ENCODE assay signal across 14 cellular contexts in the genomic region with DNA sequence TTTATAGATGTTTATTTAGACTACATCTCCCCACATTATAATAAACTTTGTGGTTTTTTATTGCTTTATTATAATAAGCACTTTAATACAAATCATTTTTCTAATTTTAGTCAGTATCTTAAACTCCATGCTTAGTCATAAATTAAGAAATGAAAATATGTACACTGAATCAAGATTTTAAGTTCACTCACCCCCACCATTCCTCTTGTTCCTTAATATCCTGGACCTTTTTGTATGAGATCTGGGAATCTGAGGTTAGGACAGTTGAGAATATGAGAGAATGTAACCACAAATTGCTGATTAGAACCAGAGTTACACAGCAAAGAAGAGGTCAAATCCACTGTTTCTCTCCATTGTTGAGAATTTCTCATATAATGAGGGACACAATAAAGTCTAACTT.
DNase-seq lines count a peak whose midpoint lies in the region; ATAC-seq and TF ChIP-seq lines count a peak whose summit lies in the region.
"Had no signal": no experiment of that assay in that cellular context is flagged by ENCODE, and none has a peak within 500 bp of the region (broad histone marks: within the 10 kb centered on the region; RNA-seq: fewer than 3 reads in every experiment).

No MANE protein-coding gene starts in this region.

- H3K4me2 ChIP-seq in neural progenitor cell, result no peak overlapping the region
- H3K4me2 ChIP-seq: A549 had no signal

- H3K27me3 Mint-ChIP-seq in neural progenitor cell (ENCODE audit: insufficient read depth, low read depth), result peaks cover 2% of the 10 kb centered on the region
- H3K27me3 Mint-ChIP-seq: CD4-positive, alpha-beta T cell had no signal

- H3K27ac ChIP-seq in neural progenitor cell, result no peak overlapping the region
- H3K27ac ChIP-seq: A549 had no signal

- no peak overlapping the region for H2AFZ ChIP-seq in neural progenitor cell (replicated peaks)

- no peak overlapping the region for H3K4me3 ChIP-seq in neural progenitor cell
- H3K4me3 ChIP-seq: A549, HAP-1 had no signal

- no peaks in the 10 kb centered on the region for H3K36me3 Mint-ChIP-seq in neural progenitor cell

- H3K4me1 ChIP-seq in neural progenitor cell, result no peaks in the 10 kb centered on the region
- H3K4me1 ChIP-seq: A549, HAP-1 had no signal

- no peaks in the 10 kb centered on the region for H3K9me3 ChIP-seq in neural progenitor cell (ENCODE audit: low read depth)
- H3K9me3 ChIP-seq: A549, HAP-1 had no signal

- H3K27me3 ChIP-seq in neural progenitor cell, result no peaks in the 10 kb centered on the region

- no peak for TF ChIP-seq CTCF in neural progenitor cell (IDR thresholded peaks at IDR 0.05)

- no peak overlapping the region for H3K27ac Mint-ChIP-seq in neural progenitor cell
- H3K27ac Mint-ChIP-seq: CD4-positive, alpha-beta T cell had no signal

- H3K36me3 ChIP-seq in neural progenitor cell, result no peaks in the 10 kb centered on the region
- H3K36me3 ChIP-seq: HAP-1 had no signal

- H3K4me3 Mint-ChIP-seq in neural progenitor cell, result no peak overlapping the region
- H3K4me3 Mint-ChIP-seq: CD4-positive, alpha-beta T cell had no signal

- H4K20me1 ChIP-seq in neural progenitor cell (ENCODE audit: low read depth), result no peaks in the 10 kb centered on the region

- H3K9me3 Mint-ChIP-seq in neural progenitor cell, result no peaks in the 10 kb centered on the region
- H3K9me3 Mint-ChIP-seq: CD4-positive, alpha-beta T cell had no signal

- no peaks in the 10 kb centered on the region for H3F3A ChIP-seq in neural progenitor cell (ENCODE audit: low read depth)

- no peaks in the 10 kb centered on the region for H3K4me1 Mint-ChIP-seq in neural progenitor cell

- ATAC-seq in HG02884 (IDR thresholded peaks at IDR 0.05; ENCODE audit: unreplicated experiment) (no peak), HG03432 (IDR thresholded peaks at IDR 0.05; ENCODE audit: unreplicated experiment) (no peak)
- ATAC-seq: A549 had no signal

- peak; percentile 79 for DNase-seq in EH (ENCODE audit: low read depth)
- peak; percentile 22 for DNase-seq in LHCN-M2 (ENCODE audit: low read depth)
- peak; percentile 45 for DNase-seq in amniotic epithelial cell (ENCODE audit: low read depth)
- DNase-seq in neural progenitor cell (ENCODE audit: low spot score), result no peak
- DNase-seq in HuH-7 (ENCODE audit: low spot score), result no peak
- DNase-seq: C1 segment of cervical spinal cord; Calu3; CD4-positive, alpha-beta T cell; DMS 273 treated with DMSO at 0.1 percent for 48 hours; GOT3 had no signal

- H3K79me2 ChIP-seq in neural progenitor cell (ENCODE audit: low read depth), result no peaks in the 10 kb centered on the region

- no peak overlapping the region for H3K9ac ChIP-seq in neural progenitor cell

Comparison
In these comparisons a context has a peak if more than half of its experiments do, and no peak if none do; other contexts are left out.
1. DNase-seq: peak in EH (single experiment), LHCN-M2 (single experiment) and amniotic epithelial cell (single experiment); none in neural progenitor cell (single experiment) and HuH-7 (single experiment).